In the genomic region with DNA sequence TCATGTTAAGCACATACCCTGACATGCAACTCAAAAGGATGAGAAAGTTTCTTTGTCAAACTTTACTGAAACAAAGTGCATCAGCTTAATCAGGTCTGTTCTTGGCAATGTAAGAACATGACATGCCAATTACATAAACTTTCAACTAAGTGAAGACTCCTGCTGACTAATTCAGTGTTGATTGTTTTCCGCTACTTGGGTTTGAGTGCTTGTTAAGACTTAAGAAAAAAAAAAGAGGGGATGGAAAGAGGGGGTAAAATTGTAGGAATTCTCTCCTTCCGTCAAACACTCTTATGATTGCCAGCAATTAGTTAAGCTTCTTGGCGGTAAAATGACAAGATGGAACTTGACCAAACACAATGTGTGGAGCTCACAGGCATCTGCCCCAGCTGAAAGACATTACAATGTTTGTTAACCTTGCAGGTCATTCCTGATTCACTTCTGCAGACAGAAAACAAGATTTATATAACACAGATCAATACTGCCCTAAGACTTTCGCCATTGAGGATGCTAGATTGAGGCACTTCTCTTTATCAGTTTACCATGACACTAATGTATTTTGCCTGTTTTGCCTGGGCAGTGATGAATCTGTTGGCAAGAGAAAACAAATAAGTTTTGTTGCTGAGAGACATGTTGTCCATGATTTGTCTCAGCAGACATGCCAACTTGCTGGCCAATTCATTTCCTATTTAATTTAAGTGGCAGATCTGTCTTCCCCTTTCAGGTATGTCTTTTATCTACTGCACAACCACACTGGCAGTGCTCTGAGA, we compare ENCODE assay signal across 18 cellular contexts.
"Had no signal": no experiment of that assay in that cellular context is flagged by ENCODE, and none has a peak within 500 bp of the region (broad histone marks: within the 10 kb centered on the region; RNA-seq: fewer than 3 reads in every experiment).

No MANE protein-coding gene starts in this region.

- H3K36me3 ChIP-seq: esophagus muscularis mucosa, gastrocnemius medialis, heart right ventricle, neutrophil, spleen had no signal

- H3K4me3 Mint-ChIP-seq: activated naive CD4-positive, alpha-beta T cell treated with anti-CD3 and anti-CD28 coated beads, Interleukin-2, amount 10 ng/mL, durations not matched to agents 7 days and 5 days; mesothelial cell of epicardium; naive B cell had no signal

- H3K4me1 Mint-ChIP-seq: activated naive CD4-positive, alpha-beta T cell treated with anti-CD3 and anti-CD28 coated beads, Interleukin-2, amount 10 ng/mL, durations not matched to agents 7 days and 5 days; mesothelial cell of epicardium; naive B cell had no signal

- H3K4me1 ChIP-seq: esophagus muscularis mucosa, gastrocnemius medialis, heart right ventricle, spleen had no signal

- H3K9me3 ChIP-seq: esophagus muscularis mucosa, gastrocnemius medialis, neutrophil had no signal

- H3K4me3 ChIP-seq: esophagus muscularis mucosa, gastrocnemius medialis, heart right ventricle, spleen had no signal

- H3K27me3 ChIP-seq: esophagus muscularis mucosa, gastrocnemius medialis, neutrophil, spleen had no signal

- H3K27ac Mint-ChIP-seq: activated naive CD4-positive, alpha-beta T cell treated with anti-CD3 and anti-CD28 coated beads, Interleukin-2, amount 10 ng/mL, durations not matched to agents 7 days and 5 days; activated T-helper 2 cell treated with anti-CD3 and anti-CD28 coated beads, Interferon-gamma antibody, Interleukin-2, Interleukin-4, amounts not matched to agents 10 μg/mL and 5 μg/mL and 100 μg/mL, durations not matched to agents 14 hours and 24 hours and 36 hours; mesothelial cell of epicardium; naive B cell had no signal

- H3K36me3 Mint-ChIP-seq: activated naive CD4-positive, alpha-beta T cell treated with anti-CD3 and anti-CD28 coated beads, Interleukin-2, amount 10 ng/mL, durations not matched to agents 7 days and 5 days; brain; mesothelial cell of epicardium; naive B cell had no signal

- ATAC-seq: gastrocnemius medialis, heart right ventricle, left ventricle myocardium superior, sciatic nerve had no signal

- H3K27ac ChIP-seq: esophagus muscularis mucosa, gastrocnemius medialis, heart right ventricle, neutrophil, spleen had no signal

- H3K27me3 Mint-ChIP-seq: activated naive CD4-positive, alpha-beta T cell treated with anti-CD3 and anti-CD28 coated beads, Interleukin-2, amount 10 ng/mL, durations not matched to agents 7 days and 5 days; naive B cell had no signal

- DNase-seq: activated CD4-positive, alpha-beta T cell treated with anti-CD3 and anti-CD28 coated beads, Interleukin-2, amount 50 U/mL, for 1 hour; activated naive CD4-positive, alpha-beta T cell treated with anti-CD3 and anti-CD28 coated beads, Interleukin-2, amount 10 ng/mL, durations not matched to agents 7 days and 5 days; dermis blood vessel endothelial cell; gastrocnemius medialis; heart right ventricle; islet precursor cell; left ventricle myocardium superior; naive B cell; spleen; stimulated activated CD4-positive, alpha-beta T cell treated with anti-CD3 and anti-CD28 coated beads, Interleukin-1b, Interleukin-23, amount 100 ng/mL, for 48 hours; stimulated activated naive CD4-positive, alpha-beta T cell; trophoblast cell had no signal
